ENCODE assay signal across 14 cellular contexts in genomic region chr17:40448213-40448638, GRCh38. TPM values are rescaled to one million over a fixed set of nuclear protein-coding genes. Genes with fewer than 3 reads are reported as not detected.
DNase-seq lines count a peak whose midpoint lies in the region; ATAC-seq, FAIRE-seq and TF ChIP-seq lines count a peak whose summit lies in the region.
"Had no signal": no experiment of that assay in that cellular context is flagged by ENCODE, and none has a peak within 500 bp of the region (broad histone marks: within the 10 kb centered on the region; RNA-seq: fewer than 3 reads in every experiment).

No MANE protein-coding gene starts in this region.

- H3K36me3 Mint-ChIP-seq in T-helper 17 cell (ENCODE audit: low read depth): peaks cover 4% of the 10 kb centered on the region

- TF ChIP-seq EP300 in gastroesophageal sphincter (IDR thresholded peaks at IDR 0.05): no peak

- DNase-seq in DMS 273 (lab: John Stamatoyannopoulos, UW; ENCODE audit: unreplicated experiment) (peak; percentile 46), DMS 273 treated with DMSO at 0.1 percent for 48 hours (lab: John Stamatoyannopoulos, UW) (no peak), T-helper 17 cell (no peak), small intestine (no peak), pons (ENCODE audit: low spot score) (no peak), superior temporal gyrus (ENCODE audit: extremely low spot score) (no peak), NCI-H187 treated with DMSO at 0.1 percent for 48 hours (lab: John Stamatoyannopoulos, UW) (no peak)
- DNase-seq: H9; stimulated activated CD4-positive, alpha-beta T cell treated with anti-CD3 and anti-CD28 coated beads, Interleukin-4, amount 100 ng/mL, for 4 hours had no signal

- H3K36me3 ChIP-seq in gastroesophageal sphincter (peaks cover 0 to 12% of the 10 kb centered on the region in 2 donors), small intestine (ENCODE audit: control insufficient read depth in 2 of 2, insufficient read depth in 2 of 2, low read length in 2 of 2) (no peaks in the 10 kb centered on the region)

- WGBS in gastroesophageal sphincter (ENCODE audit: low coverage in 1 of 2), 2 donors: 4% methylated on average over 6 of the region's 8 CpGs; no CpG with 5 or more reads in 1 of the 2 donors
- WGBS in small intestine, 3 donors: 14 to 28% (median 21%) methylated on average over 8 of the region's 8 CpGs

- H3K9me3 ChIP-seq in T-helper 17 cell (ENCODE audit: control insufficient read depth, low read length, poor library complexity, severe bottlenecking) (no peaks in the 10 kb centered on the region), gastroesophageal sphincter (no peaks in the 10 kb centered on the region), small intestine (ENCODE audit: control insufficient read depth, low read depth) (no peaks in the 10 kb centered on the region)

- no peak for TF ChIP-seq POLR2A in gastroesophageal sphincter (IDR thresholded peaks at IDR 0.05)

- H3K4me1 ChIP-seq in gastroesophageal sphincter (peaks cover 32 to 92% (median 56%) of the 10 kb centered on the region in 3 donors), small intestine (ENCODE audit: control insufficient read depth in 2 of 2, insufficient read depth in 1 of 2, low read depth in 1 of 2, low read length in 1 of 2) (peaks cover 12 to 14% of the 10 kb centered on the region in 2 donors)

- H3K27me3 ChIP-seq in gastroesophageal sphincter: no peaks in the 10 kb centered on the region
- H3K27me3 ChIP-seq in small intestine (ENCODE audit: control insufficient read depth in 2 of 2, insufficient read depth in 2 of 2, low read length in 2 of 2): no peaks in the 10 kb centered on the region

- peak overlapping the region; percentile 31 for H3K4me3 Mint-ChIP-seq in T-helper 17 cell

- H3K27ac Mint-ChIP-seq in T-helper 17 cell: peak overlapping the region; percentile 65

- no peaks in the 10 kb centered on the region for H3K27me3 Mint-ChIP-seq in T-helper 17 cell

- ATAC-seq in T-helper 17 cell: no peak
- no peak for ATAC-seq in gastroesophageal sphincter
- ATAC-seq: GM12878 had no signal

- no peak for TF ChIP-seq CTCF in gastroesophageal sphincter (IDR thresholded peaks at IDR 0.05)

- H3K27ac ChIP-seq in gastroesophageal sphincter (peak overlapping the region; percentile 84 to 98 (median 90)), small intestine (ENCODE audit: low read depth in 1 of 2, low read length in 1 of 2) (peak overlapping the region; percentile 81 to 82)
- H3K27ac ChIP-seq: 22Rv1 had no signal

- FAIRE-seq in small intestine (lab: Jason Lieb, UNC): no peak
- FAIRE-seq: GM12878 had no signal

- H3K4me1 Mint-ChIP-seq in T-helper 17 cell: peaks cover 39% of the 10 kb centered on the region

- H3K4me3 ChIP-seq in gastroesophageal sphincter (peak overlapping the region in 1 of 2 donors; percentile 78), small intestine (ENCODE audit: low read depth in 1 of 2, low read length in 2 of 2) (no peak overlapping the region)
- H3K4me3 ChIP-seq: GM12878 had no signal

RNA-seq across cellular contexts. Expression of gene IGFBP4, which starts 5.0 kb away (rescaled TPM):
- 1 to 10 TPM; 5.7 to 7.0 TPM for total RNA-seq in T-helper 17 cell
- 100 to 1,000 TPM; 209 to 428 (median 281) TPM for total RNA-seq in gastroesophageal sphincter
- polyA plus RNA-seq in small intestine: 100 to 1,000 TPM in 1 of 3 donors, 10 to 100 TPM in 2; 19.2 to 282 (median 36.7) TPM

RNA-seq across cellular contexts. Expression of gene TOP2A, which starts 30.5 kb away (rescaled TPM):
- total RNA-seq in T-helper 17 cell (1 to 10 TPM; 4.1 to 6.4 TPM), gastroesophageal sphincter (1 to 10 TPM in 1 of 4 donors, under 1 TPM in 3; 0.40 to 4.3 (median 0.79) TPM)
- 10 to 100 TPM in 1 of 3 donors, 1 to 10 TPM in 2; 1.1 to 37.5 (median 3.1) TPM for polyA plus RNA-seq in small intestine

RNA-seq across cellular contexts. Expression of gene TNS4, which starts 53.2 kb away (rescaled TPM):
- total RNA-seq in T-helper 17 cell: 1 to 10 TPM in 1 of 2 donors, under 1 TPM in 1; 0.77 to 1.7 TPM
- total RNA-seq in gastroesophageal sphincter: 1 to 10 TPM in 1 of 4 donors, not detected in 3; 2.2 TPM
- polyA plus RNA-seq in small intestine: 1 to 10 TPM in 1 of 3 donors, not detected in 2; 3.0 TPM
- total RNA-seq: dermis microvascular lymphatic vessel endothelial cell, lung microvascular endothelial cell had no signal

Comparison
In these comparisons a context has a peak if more than half of its experiments do, and no peak if none do; other contexts are left out.
1. RNA of gene IGFBP4, which starts 5.0 kb away (total RNA-seq): 209 to 428 TPM in gastroesophageal sphincter; 5.7 to 7.0 TPM in T-helper 17 cell; every median in the first group is over 10 times any median in the second.